Comparison of ENCODE assay signal across 5 cellular contexts in the genomic region with DNA sequence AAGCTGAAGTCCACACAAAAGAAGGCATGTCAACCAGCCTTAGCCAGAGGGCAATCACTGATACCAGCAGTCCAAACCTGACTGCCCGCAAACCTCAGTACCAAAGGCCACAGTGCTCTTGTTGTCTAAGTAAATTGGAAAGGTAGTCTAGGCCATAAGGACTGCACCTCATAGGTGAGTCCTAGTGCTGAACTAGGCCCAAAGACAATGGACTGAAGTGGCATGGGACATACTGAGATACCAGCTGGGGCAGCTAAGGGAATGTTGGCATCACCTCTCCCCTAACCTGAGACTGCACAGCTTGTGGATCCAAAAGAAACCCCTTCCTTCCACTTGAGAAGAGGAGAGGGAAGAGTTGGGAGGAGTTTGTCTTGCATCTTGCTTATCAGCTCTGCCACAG.
DNase-seq lines count a peak whose midpoint lies in the region; ATAC-seq, FAIRE-seq and TF ChIP-seq lines count a peak whose summit lies in the region.
"Not testable (repeated sequence)": the region's sequence is repeated elsewhere in the genome, so short reads cannot be mapped to it uniquely, and the experiment has no call there.

No MANE protein-coding gene starts in this region.

- TF ChIP-seq CTCF in K562 (IDR thresholded peaks at IDR 0.05 in 2 of 3, conservative IDR thresholded peaks at IDR 0.05 in 1 of 3; ENCODE audit: insufficient read depth in 2 of 3, low read depth in 1 of 3, low read length in 3 of 3); HepG2 (CRISPR knock-in tag; IDR thresholded peaks at IDR 0.05); lung (IDR thresholded peaks at IDR 0.05; ENCODE audit: control extremely low read depth, extremely low read depth); upper lobe of left lung (IDR thresholded peaks at IDR 0.05): not testable (repeated sequence)

- intact Hi-C loops in K562 (cut with micrococcal nuclease); HepG2 (cut with micrococcal nuclease; ENCODE audit: unreplicated experiment): not testable (repeated sequence)

- not testable (repeated sequence) for H3K9me3 ChIP-seq in K562 (replicated peaks; ENCODE audit: control insufficient read depth, insufficient read depth, low read depth, low read length); HepG2 (ENCODE audit: low read length); lung (ENCODE audit: control insufficient read depth in 2 of 2, insufficient read depth in 1 of 2, low read length in 1 of 2); upper lobe of left lung

- ATAC-seq in K562, result peak; percentile 67
- ATAC-seq in HepG2, result peak; percentile 55
- peak; percentile 11 for ATAC-seq in lung (ENCODE audit: insufficient read depth, low FRiP score)
- peak; percentile 46 for ATAC-seq in stimulated activated effector memory CD8-positive, alpha-beta T cell treated with anti-CD3 and anti-CD28 coated beads, Interleukin-12 subunit alpha, Interleukin-12 subunit beta, amount 100 ng/mL, for 72 hours
- ATAC-seq in upper lobe of left lung (ENCODE audit: low FRiP score in 2 of 2), result peak; percentile 55 to 77

- TF ChIP-seq POLR2A in K562 (conservative IDR thresholded peaks at IDR 0.05); HepG2 (IDR thresholded peaks at IDR 0.05; ENCODE audit: insufficient read depth in 1 of 2, low read depth in 2 of 2, low read length in 2 of 2); upper lobe of left lung (IDR thresholded peaks at IDR 0.05): not testable (repeated sequence)

- POLR2A ChIA-PET in K562 (lab: Yijun Ruan, JAX); HepG2 (lab: Yijun Ruan, JAX): not testable (repeated sequence)

- not testable (repeated sequence) for H3K36me3 ChIP-seq in K562 (ENCODE audit: control insufficient read depth, insufficient read depth, low read length); HepG2 (replicated peaks in 1 of 2; ENCODE audit: control insufficient read depth in 1 of 2, insufficient read depth in 2 of 2, low read length in 2 of 2); lung (ENCODE audit: control insufficient read depth in 2 of 2, insufficient read depth in 2 of 2, low read length in 2 of 2); upper lobe of left lung

- not testable (repeated sequence) for H2AFZ ChIP-seq in K562 (ENCODE audit: low read depth, low read length); HepG2 (ENCODE audit: low read length)

- not testable (repeated sequence) for H3K4me1 ChIP-seq in K562 (replicated peaks in 1 of 2; ENCODE audit: control insufficient read depth in 2 of 2, insufficient read depth in 2 of 2, low read length in 2 of 2); HepG2 (ENCODE audit: insufficient read depth, low read length); lung (ENCODE audit: control insufficient read depth in 2 of 2, insufficient read depth in 2 of 2, low read length in 2 of 2); upper lobe of left lung

- H3K79me2 ChIP-seq in K562 (ENCODE audit: control insufficient read depth, insufficient read depth, low read length); HepG2 (ENCODE audit: insufficient read depth, low read length): not testable (repeated sequence)

- not testable (repeated sequence) for TF ChIP-seq RAD21 in K562 (CRISPR knock-in tag; conservative IDR thresholded peaks at IDR 0.05 in 1 of 2, IDR thresholded peaks at IDR 0.05 in 1 of 2); HepG2 (CRISPR knock-in tag; IDR thresholded peaks at IDR 0.05)

- BruUV-seq in K562 (replicated peaks; lab: Mats Ljungman, UMichigan); HepG2 (replicated peaks; lab: Mats Ljungman, UMichigan): not testable (repeated sequence)

- H3K4me1 Mint-ChIP-seq in stimulated activated effector memory CD8-positive, alpha-beta T cell treated with anti-CD3 and anti-CD28 coated beads, Interleukin-12 subunit alpha, Interleukin-12 subunit beta, amount 100 ng/mL, for 72 hours, result not testable (repeated sequence)

- in situ Hi-C loops in K562 (cut with MboI); HepG2 (cut with HindIII; ENCODE audit: extremely low pct_ligation_motif_present, low pct_unique_long_range_greater_than_20kb): not testable (repeated sequence)

- not testable (repeated sequence) for H3K4me2 ChIP-seq in K562 (ENCODE audit: insufficient read depth, low read length); HepG2 (ENCODE audit: low read depth, low read length)

- H3K27me3 ChIP-seq in K562 (ENCODE audit: control insufficient read depth in 2 of 2, insufficient read depth in 2 of 2, low read length in 2 of 2); HepG2 (ENCODE audit: control insufficient read depth in 1 of 2, insufficient read depth in 2 of 2, low read length in 2 of 2); lung (ENCODE audit: control insufficient read depth, insufficient read depth); upper lobe of left lung: not testable (repeated sequence)

- H3K9ac ChIP-seq in K562 (ENCODE audit: insufficient read depth in 1 of 2, low read depth in 2 of 2, low read length in 2 of 2); HepG2 (ENCODE audit: insufficient read depth, low read depth, low read length): not testable (repeated sequence)

- CTCF ChIA-PET in K562 (lab: Yijun Ruan, JAX; ENCODE audit: low intra/inter-chr PET ratio); HepG2 (lab: Yijun Ruan, JAX; ENCODE audit: low intra/inter-chr PET ratio, low total read pairs): not testable (repeated sequence)

- not testable (repeated sequence) for H3K27ac ChIP-seq in K562 (ENCODE audit: extremely low read depth, low read depth, low read length); HepG2 (ENCODE audit: extremely low read length, insufficient read depth, low read length); lung (ENCODE audit: low read depth in 1 of 2, low read length in 1 of 2); upper lobe of left lung

- WGBS in K562 (ENCODE audit: insufficient coverage, low coverage, missing lambda C conversion rate), result no CpG with 5 or more reads among the region's 1 CpG
- WGBS in HepG2 (ENCODE audit: low lambda C conversion rate), result no CpG with 5 or more reads among the region's 1 CpG
- no CpG with 5 or more reads among the region's 1 CpG for WGBS in lung, 2 donors
- no CpG with 5 or more reads among the region's 1 CpG for WGBS in upper lobe of left lung, 2 donors

- not testable (repeated sequence) for FAIRE-seq in K562 (lab: Jason Lieb, UNC); HepG2 (lab: Jason Lieb, UNC)

- H3K27ac Mint-ChIP-seq in stimulated activated effector memory CD8-positive, alpha-beta T cell treated with anti-CD3 and anti-CD28 coated beads, Interleukin-12 subunit alpha, Interleukin-12 subunit beta, amount 100 ng/mL, for 72 hours, result not testable (repeated sequence)

- H3K9me1 ChIP-seq in K562 (ENCODE audit: control insufficient read depth, insufficient read depth, low read length), result not testable (repeated sequence)

- not testable (repeated sequence) for H4K20me1 ChIP-seq in K562 (replicated peaks; ENCODE audit: control insufficient read depth, insufficient read depth, low read length); HepG2 (ENCODE audit: insufficient read depth, low read length)

- H3K4me3 ChIP-seq in K562; HepG2 (replicated peaks in 1 of 3; ENCODE audit: insufficient read depth in 1 of 3, low read depth in 2 of 3, low read length in 3 of 3); lung; upper lobe of left lung: not testable (repeated sequence)

- not testable (repeated sequence) for H3K4me3 Mint-ChIP-seq in stimulated activated effector memory CD8-positive, alpha-beta T cell treated with anti-CD3 and anti-CD28 coated beads, Interleukin-12 subunit alpha, Interleukin-12 subunit beta, amount 100 ng/mL, for 72 hours

- TF ChIP-seq EP300 in K562 (IDR thresholded peaks at IDR 0.05; ENCODE audit: low read length); HepG2 (IDR thresholded peaks at IDR 0.05; ENCODE audit: low read depth in 2 of 2, low read length in 2 of 2); HepG2 (CRISPR knock-in tag; IDR thresholded peaks at IDR 0.05; ENCODE audit: borderline replicate concordance); upper lobe of left lung (IDR thresholded peaks at IDR 0.05): not testable (repeated sequence)

- not testable (repeated sequence) for H3K9me3 Mint-ChIP-seq in stimulated activated effector memory CD8-positive, alpha-beta T cell treated with anti-CD3 and anti-CD28 coated beads, Interleukin-12 subunit alpha, Interleukin-12 subunit beta, amount 100 ng/mL, for 72 hours

- DNase-seq in K562 (ENCODE audit: extremely low read depth in 1 of 4, low spot score in 3 of 4); HepG2 (ENCODE audit: low spot score); lung (ENCODE audit: low spot score); stimulated activated effector memory CD8-positive, alpha-beta T cell treated with anti-CD3 and anti-CD28 coated beads, Interleukin-12 subunit alpha, Interleukin-12 subunit beta, amount 100 ng/mL, for 72 hours (ENCODE audit: low spot score in 2 of 2); upper lobe of left lung: not testable (repeated sequence)

- H3K36me3 Mint-ChIP-seq in stimulated activated effector memory CD8-positive, alpha-beta T cell treated with anti-CD3 and anti-CD28 coated beads, Interleukin-12 subunit alpha, Interleukin-12 subunit beta, amount 100 ng/mL, for 72 hours, result not testable (repeated sequence)

Comparison
In these comparisons a context has a peak if more than half of its experiments do, and no peak if none do; other contexts are left out.
1. ATAC-seq: peak in every context shown above with its lines; median percentile 67 in K562; 66 in upper lobe of left lung; 55 in HepG2; 46 in stimulated activated effector memory CD8-positive, alpha-beta T cell treated with anti-CD3 and anti-CD28 coated beads, Interleukin-12 subunit alpha, Interleukin-12 subunit beta, amount 100 ng/mL, for 72 hours; 11 in lung.